In genomic region chr6:134175532-134176282, GRCh38 we compare ENCODE assay signal across 8 cellular contexts.
DNase-seq lines count a peak whose midpoint lies in the region; ATAC-seq and TF ChIP-seq lines count a peak whose summit lies in the region.

No MANE protein-coding gene starts in this region.

- peaks cover 29% of the 10 kb centered on the region for H3K36me3 ChIP-seq in A673 (ENCODE audit: insufficient read depth, low read length, poor library complexity, severe bottlenecking)

- DNase-seq in A673 (ENCODE audit: low spot score) = peak; percentile 60
- peak; percentile 26 for DNase-seq in T-helper 22 cell (ENCODE audit: low read depth)
- peak; percentile 94 for DNase-seq in chondrocyte (ENCODE audit: low spot score)
- DNase-seq in left kidney (ENCODE audit: low read depth, low spot score) = peak; percentile 82
- peak; percentile 53 to 61 for DNase-seq in stimulated activated CD4-positive, alpha-beta T cell treated with anti-CD3 and anti-CD28 coated beads, Interleukin-2, amount 100 ng/mL, for 24 hours
- no peak for DNase-seq in globus pallidus (ENCODE audit: low spot score)

- no peaks in the 10 kb centered on the region for H3K9me3 ChIP-seq in A673 (ENCODE audit: low read depth, low read length, poor library complexity, severe bottlenecking)

- peaks cover 13% of the 10 kb centered on the region for H3K4me1 ChIP-seq in A673 (ENCODE audit: insufficient read depth, low read length, poor library complexity, severe bottlenecking)

- intact Hi-C loops in A673 (cut with micrococcal nuclease; ENCODE audit: unreplicated experiment) = loop anchor here (5.0 to 10.0 kb wide), 2 partner anchors 342 to 499 kb away; no protein-coding TSS in a partner anchor

- CTCF ChIA-PET in A673 (lab: Charles Lee) = no interaction called here

- H3K27me3 Mint-ChIP-seq in chondrocyte (ENCODE audit: low read depth) = no peaks in the 10 kb centered on the region

- peak overlapping the region; percentile 91 for H3K27ac ChIP-seq in A673 (ENCODE audit: low read depth, low read length, poor library complexity, severe bottlenecking)

- peaks cover 28% of the 10 kb centered on the region for H3K36me3 Mint-ChIP-seq in chondrocyte (ENCODE audit: low read depth)

- TF ChIP-seq CTCF in A673 (conservative IDR thresholded peaks at IDR 0.05; ENCODE audit: low read depth, low read length) = no peak
- TF ChIP-seq CTCF in chondrocyte (IDR thresholded peaks at IDR 0.05) = no peak

- peaks cover 61% of the 10 kb centered on the region for H3K4me1 Mint-ChIP-seq in chondrocyte (ENCODE audit: low read depth)

- no peaks in the 10 kb centered on the region for H3K9me3 Mint-ChIP-seq in chondrocyte (ENCODE audit: low read depth)

- ATAC-seq in GM18907 (IDR thresholded peaks at IDR 0.05; ENCODE audit: unreplicated experiment) = peak; percentile 19
- peak; percentile 11 for ATAC-seq in HG03457 (IDR thresholded peaks at IDR 0.05; ENCODE audit: unreplicated experiment)

- H3K27ac Mint-ChIP-seq in chondrocyte (ENCODE audit: unreplicated experiment) = peak overlapping the region; percentile 100

- H3K27me3 ChIP-seq in A673 (replicated peaks; ENCODE audit: insufficient read depth, low read depth, low read length, poor library complexity) = no peaks in the 10 kb centered on the region

- POLR2A ChIA-PET in A673 (lab: Charles Lee; ENCODE audit: low non-redundant PET) = no interaction called here

- H3K4me3 Mint-ChIP-seq in chondrocyte (ENCODE audit: unreplicated experiment) = peak overlapping the region; percentile 93

- TSS peak; percentile 64 for BruUV-seq in A673 (replicated peaks; lab: Mats Ljungman, UMichigan)

- peak overlapping the region; percentile 76 for H3K4me3 ChIP-seq in A673 (ENCODE audit: low read depth, low read length, poor library complexity, severe bottlenecking)
